Comparison of ENCODE assay signal across 22 cellular contexts in genomic region chrX:155009994-155010472, GRCh38. TPM values are rescaled to one million over a fixed set of nuclear protein-coding genes. Genes with fewer than 3 reads are reported as not detected.
A peak's percentile ranks its signal among the peaks of the same experiment; 100 is the strongest.
DNase-seq lines count a peak whose midpoint lies in the region; ATAC-seq and TF ChIP-seq lines count a peak whose summit lies in the region.
"Had no signal": no experiment of that assay in that cellular context is flagged by ENCODE, and none has a peak within 500 bp of the region (broad histone marks: within the 10 kb centered on the region; RNA-seq: fewer than 3 reads in every experiment).

No MANE protein-coding gene starts in this region.

- H3K27me3 ChIP-seq in heart right ventricle (no peaks in the 10 kb centered on the region), upper lobe of left lung (no peaks in the 10 kb centered on the region)

- DNase-seq in Right ventricle myocardium inferior (ENCODE audit: missing footprints) (no peak), cardiac septum (ENCODE audit: low spot score) (no peak), heart right ventricle (peak in 1 of 2 donors; percentile 11), myocyte (ENCODE audit: low read depth) (peak; percentile 24), upper lobe of left lung (no peak), NCI-H2107 (lab: John Stamatoyannopoulos, UW) (no peak), DMS53 treated with DMSO at 0.1 percent for 48 hours (lab: John Stamatoyannopoulos, UW; ENCODE audit: unreplicated experiment) (no peak)
- DNase-seq: activated CD4-positive, alpha-beta T cell treated with anti-CD3 and anti-CD28 coated beads for 48 hours; activated CD8-positive, alpha-beta memory T cell treated with anti-CD3 and anti-CD28 coated beads for 24 hours; activated effector memory CD4-positive, alpha-beta T cell treated with Interleukin-2 at 50 U/mL for 16 hours; activated naive CD8-positive, alpha-beta T cell treated with anti-CD3 and anti-CD28 coated beads, Interleukin-2, amount 10 ng/mL, durations not matched to agents 7 days and 5 days; dorsolateral prefrontal cortex; Kasumi-1; left cardiac atrium; naive thymus-derived CD8-positive, alpha-beta T cell; NCI-H1694; occipital lobe; stimulated activated CD4-positive, alpha-beta T cell treated with anti-CD3 and anti-CD28 coated beads, Interleukin-2, amount 100 ng/mL, for 48 hours had no signal

- TF ChIP-seq CTCF in heart right ventricle (IDR thresholded peaks at IDR 0.05), result no peak
- TF ChIP-seq CTCF in upper lobe of left lung (IDR thresholded peaks at IDR 0.05), result no peak

- TF ChIP-seq EP300 in upper lobe of left lung (IDR thresholded peaks at IDR 0.05), result no peak

- peak; percentile 62 for ATAC-seq in Right ventricle myocardium inferior
- ATAC-seq in heart right ventricle, result peak; percentile 50 to 74 (median 66)
- no peak for ATAC-seq in upper lobe of left lung (ENCODE audit: low FRiP score in 2 of 2)
- ATAC-seq in GM18858 (IDR thresholded peaks at IDR 0.05; ENCODE audit: unreplicated experiment), result no peak
- ATAC-seq: naive thymus-derived CD8-positive, alpha-beta T cell; SK-N-SH treated with all-trans-retinoic acid at 6 μM for 48 hours; stimulated activated effector memory CD8-positive, alpha-beta T cell treated with anti-CD3 and anti-CD28 coated beads, Interleukin-12 subunit alpha, Interleukin-12 subunit beta, amount 100 ng/mL, for 72 hours had no signal

- H3K4me1 ChIP-seq in heart right ventricle (peaks cover 0 to 38% (median 19%) of the 10 kb centered on the region in 9 donors), upper lobe of left lung (no peaks in the 10 kb centered on the region)

- no peak for TF ChIP-seq POLR2A in upper lobe of left lung (IDR thresholded peaks at IDR 0.05)

- intact Hi-C loops in Right ventricle myocardium inferior (cut with DNase I) (no loop called here), cardiac septum (cut with DNase I) (no loop called here), heart right ventricle (cut with DNase I) (no loop called here)

- H3K27ac ChIP-seq in heart right ventricle (peak overlapping the region; percentile 54 to 80 (median 69)), upper lobe of left lung (peak overlapping the region in 2 of 4 donors; percentile 35 to 42)
- H3K27ac ChIP-seq: 22Rv1 had no signal

- H3K9me3 ChIP-seq in heart right ventricle, result no peaks in the 10 kb centered on the region
- no peaks in the 10 kb centered on the region for H3K9me3 ChIP-seq in upper lobe of left lung

- H3K36me3 ChIP-seq in heart right ventricle (no peaks in the 10 kb centered on the region), upper lobe of left lung (no peaks in the 10 kb centered on the region)

- 43 to 73% methylated on average over 3 of the region's 3 CpGs for WGBS in heart right ventricle, 2 donors
- WGBS in upper lobe of left lung, 2 donors, result 33 to 64% methylated on average over 2 to 3 of the region's 3 CpGs

- H3K4me3 ChIP-seq in heart right ventricle (no peak overlapping the region), upper lobe of left lung (no peak overlapping the region)
- H3K4me3 ChIP-seq: dorsolateral prefrontal cortex had no signal

RNA-seq across cellular contexts. Expression of gene F8, which starts 12.5 kb away (rescaled TPM):
- 53.7 TPM for total RNA-seq in Right ventricle myocardium inferior
- 43.4 TPM for total RNA-seq in cardiac septum
- total RNA-seq in heart right ventricle, result 10 to 100 TPM; 21.6 to 92.4 (median 36.4) TPM
- 10 to 100 TPM; 40.6 to 80.4 TPM for polyA plus RNA-seq in heart right ventricle
- 4.1 and 9.3 TPM in 2 replicates for total RNA-seq in myocyte
- polyA plus RNA-seq in myocyte (2012), result 5.4 TPM
- total RNA-seq in upper lobe of left lung, result 10 to 100 TPM in 5 of 6 donors, 1 to 10 TPM in 1; 4.3 to 47.1 (median 21.7) TPM

RNA-seq across cellular contexts. Expression of gene FUNDC2, which starts 16.6 kb away (rescaled TPM):
- total RNA-seq in Right ventricle myocardium inferior (403 TPM), cardiac septum (207 TPM), heart right ventricle (100 to 1,000 TPM; 249 to 428 (median 312) TPM), myocyte (73.3 and 86.8 TPM in 2 replicates), upper lobe of left lung (10 to 100 TPM; 18.3 to 93.9 (median 50.2) TPM)
- 100 to 1,000 TPM; 234 to 530 TPM for polyA plus RNA-seq in heart right ventricle
- 90.2 TPM for polyA plus RNA-seq in myocyte (2012)

Comparison
In these comparisons a context has a peak if more than half of its experiments do, and no peak if none do; other contexts are left out.
1. ATAC-seq: peak in Right ventricle myocardium inferior (single experiment) and heart right ventricle (8 of 8); none in upper lobe of left lung (0 of 2) and GM18858 (single experiment).